Comparison of ENCODE assay signal across 13 cellular contexts in the genomic region with DNA sequence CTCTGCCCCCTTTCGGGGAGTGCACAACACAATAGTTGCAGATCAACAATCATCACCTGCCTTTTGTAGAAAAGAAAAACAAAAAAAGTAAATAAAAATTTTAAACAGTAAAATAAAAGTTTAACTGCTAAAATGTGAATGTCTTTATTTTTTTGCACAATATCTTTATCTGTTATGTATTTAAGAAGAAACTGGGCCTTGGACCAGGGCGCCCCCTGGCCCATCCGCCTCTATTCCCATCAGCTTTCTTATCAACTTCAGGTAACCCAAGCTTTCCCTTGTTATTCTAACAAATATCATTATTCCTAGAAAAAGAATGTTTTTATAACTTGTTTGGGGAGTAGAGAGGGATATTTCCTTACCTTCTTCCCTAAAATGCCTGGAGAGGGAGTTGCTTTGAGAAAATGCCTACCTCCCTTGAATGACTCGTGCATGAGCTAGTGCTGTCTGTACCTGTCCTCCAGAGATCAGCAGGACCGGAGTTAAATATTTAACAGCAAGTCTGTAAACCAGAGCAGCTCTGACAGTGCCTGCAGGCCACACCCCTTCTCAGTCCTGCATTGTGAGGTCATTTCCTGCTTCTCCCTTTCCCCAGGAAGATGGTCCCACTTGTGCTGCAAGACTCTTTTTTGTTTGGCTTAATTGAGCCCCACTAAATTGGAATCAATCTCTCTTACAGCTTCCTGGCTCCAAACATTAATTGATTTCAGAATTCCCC.
A peak's percentile ranks its signal among the peaks of the same experiment; 100 is the strongest.
DNase-seq lines count a peak whose midpoint lies in the region; ATAC-seq, FAIRE-seq and TF ChIP-seq lines count a peak whose summit lies in the region.
"Had no signal": no experiment of that assay in that cellular context is flagged by ENCODE, and none has a peak within 500 bp of the region (broad histone marks: within the 10 kb centered on the region; RNA-seq: fewer than 3 reads in every experiment).

No MANE protein-coding gene starts in this region.

- H3K27me3 ChIP-seq in upper lobe of left lung (no peaks in the 10 kb centered on the region), sigmoid colon (no peaks in the 10 kb centered on the region)
- H3K27me3 ChIP-seq: BLaER1 had no signal

- no peak for TF ChIP-seq CTCF in A549 (IDR thresholded peaks at IDR 0.05)
- TF ChIP-seq CTCF in HFFc6 (IDR thresholded peaks at IDR 0.05): peak; percentile 46
- TF ChIP-seq CTCF in upper lobe of left lung (IDR thresholded peaks at IDR 0.05): no peak
- no peak for TF ChIP-seq CTCF in sigmoid colon (IDR thresholded peaks at IDR 0.05)

- POLR2A ChIA-PET in A549 (lab: Yijun Ruan, JAX): no interaction called here
- POLR2A ChIA-PET in naive thymus-derived CD8-positive, alpha-beta T cell (lab: Charles Lee): no interaction called here

- no peaks in the 10 kb centered on the region for H3K9me3 ChIP-seq in A549
- H3K9me3 ChIP-seq in upper lobe of left lung: no peaks in the 10 kb centered on the region
- no peaks in the 10 kb centered on the region for H3K9me3 ChIP-seq in sigmoid colon
- H3K9me3 ChIP-seq: BLaER1 had no signal

- H3K27ac Mint-ChIP-seq in HFFc6: peak overlapping the region; percentile 67
- H3K27ac Mint-ChIP-seq in activated T-helper 17 cell treated with anti-CD3 and anti-CD28 coated beads, Interleukin-2, amount 50 U/mL, for 72 hours: peak overlapping the region; percentile 70
- H3K27ac Mint-ChIP-seq in naive thymus-derived CD8-positive, alpha-beta T cell: peak overlapping the region in 4 of 10 donors; percentile 6 to 40 (median 26)
- H3K27ac Mint-ChIP-seq: activated naive CD4-positive, alpha-beta T cell treated with anti-CD3 and anti-CD28 coated beads, Interleukin-2, amount 50 U/mL, for 24 hours had no signal

- H3K36me3 ChIP-seq in upper lobe of left lung (peaks cover 6 to 44% (median 23%) of the 10 kb centered on the region in 4 donors), sigmoid colon (peaks cover 0 to 44% (median 22%) of the 10 kb centered on the region in 4 donors)

- 67% methylated on average over 5 of the region's 5 CpGs for WGBS in A549 (ENCODE audit: missing lambda C conversion rate)
- WGBS in upper lobe of left lung, 2 donors: 80 to 82% methylated on average over 4 to 5 of the region's 5 CpGs
- WGBS in sigmoid colon, 2 donors: 60 to 83% methylated on average over 5 of the region's 5 CpGs

- peaks cover 11% of the 10 kb centered on the region for H3K27me3 Mint-ChIP-seq in HFFc6 (ENCODE audit: insufficient read depth)
- no peaks in the 10 kb centered on the region for H3K27me3 Mint-ChIP-seq in activated T-helper 17 cell treated with anti-CD3 and anti-CD28 coated beads, Interleukin-2, amount 50 U/mL, for 72 hours
- no peaks in the 10 kb centered on the region for H3K27me3 Mint-ChIP-seq in naive thymus-derived CD8-positive, alpha-beta T cell
- H3K27me3 Mint-ChIP-seq: activated naive CD4-positive, alpha-beta T cell treated with anti-CD3 and anti-CD28 coated beads, Interleukin-2, amount 50 U/mL, for 24 hours had no signal

- H3K4me3 Mint-ChIP-seq in HFFc6: no peak overlapping the region; the same call in 1 of the 2 replicates
- H3K4me3 Mint-ChIP-seq in activated T-helper 17 cell treated with anti-CD3 and anti-CD28 coated beads, Interleukin-2, amount 50 U/mL, for 72 hours: no peak overlapping the region
- no peak overlapping the region for H3K4me3 Mint-ChIP-seq in naive thymus-derived CD8-positive, alpha-beta T cell
- H3K4me3 Mint-ChIP-seq: activated naive CD4-positive, alpha-beta T cell treated with anti-CD3 and anti-CD28 coated beads, Interleukin-2, amount 50 U/mL, for 24 hours had no signal

- H3K4me2 ChIP-seq in A549: no peak overlapping the region
- H3K4me2 ChIP-seq: BLaER1 had no signal

- H3K4me1 ChIP-seq in A549 (peaks cover 8% of the 10 kb centered on the region; the same call in 1 of the 3 replicates), upper lobe of left lung (peaks cover 0 to 10% (median 2%) of the 10 kb centered on the region in 4 donors), sigmoid colon (no peaks in the 10 kb centered on the region)
- H3K4me1 ChIP-seq: BLaER1 had no signal

- no peak for TF ChIP-seq RAD21 in A549 (conservative IDR thresholded peaks at IDR 0.05 in 1 of 2, IDR thresholded peaks at IDR 0.05 in 1 of 2)

- no peak for TF ChIP-seq POLR2A in A549 (IDR thresholded peaks at IDR 0.05; ENCODE audit: low read length)
- TF ChIP-seq POLR2A in upper lobe of left lung (IDR thresholded peaks at IDR 0.05): no peak
- no peak for TF ChIP-seq POLR2A in sigmoid colon (IDR thresholded peaks at IDR 0.05)

- H3K36me3 Mint-ChIP-seq in HFFc6 (ENCODE audit: low read depth): peaks cover 63% of the 10 kb centered on the region
- H3K36me3 Mint-ChIP-seq in activated T-helper 17 cell treated with anti-CD3 and anti-CD28 coated beads, Interleukin-2, amount 50 U/mL, for 72 hours (ENCODE audit: low read depth): peaks cover 59% of the 10 kb centered on the region
- H3K36me3 Mint-ChIP-seq in naive thymus-derived CD8-positive, alpha-beta T cell: peaks cover 0 to 45% (median 14%) of the 10 kb centered on the region in 3 donors

- peaks cover 43% of the 10 kb centered on the region for H3K4me1 Mint-ChIP-seq in HFFc6 (ENCODE audit: low read depth)
- H3K4me1 Mint-ChIP-seq in activated T-helper 17 cell treated with anti-CD3 and anti-CD28 coated beads, Interleukin-2, amount 50 U/mL, for 72 hours: no peaks in the 10 kb centered on the region
- H3K4me1 Mint-ChIP-seq in naive thymus-derived CD8-positive, alpha-beta T cell: no peaks in the 10 kb centered on the region
- H3K4me1 Mint-ChIP-seq: activated naive CD4-positive, alpha-beta T cell treated with anti-CD3 and anti-CD28 coated beads, Interleukin-2, amount 50 U/mL, for 24 hours had no signal

- no peak for TF ChIP-seq EP300 in A549 (IDR thresholded peaks at IDR 0.05)
- TF ChIP-seq EP300 in upper lobe of left lung (IDR thresholded peaks at IDR 0.05): no peak
- no peak for TF ChIP-seq EP300 in sigmoid colon (IDR thresholded peaks at IDR 0.05)

- H3K9me3 Mint-ChIP-seq in HFFc6: no peaks in the 10 kb centered on the region
- H3K9me3 Mint-ChIP-seq in activated T-helper 17 cell treated with anti-CD3 and anti-CD28 coated beads, Interleukin-2, amount 50 U/mL, for 72 hours: no peaks in the 10 kb centered on the region
- no peaks in the 10 kb centered on the region for H3K9me3 Mint-ChIP-seq in naive thymus-derived CD8-positive, alpha-beta T cell
- H3K9me3 Mint-ChIP-seq: activated naive CD4-positive, alpha-beta T cell treated with anti-CD3 and anti-CD28 coated beads, Interleukin-2, amount 50 U/mL, for 24 hours had no signal

- FAIRE-seq in A549 (lab: Jason Lieb, UNC): no peak
- FAIRE-seq: H54 had no signal

- CTCF ChIA-PET in A549 (lab: Yijun Ruan, JAX): interaction anchor here (0.8 to 5.7 kb wide), 5 partner anchors 12 to 600 kb away, joined by 3 to 45 read pairs (median 3); no protein-coding TSS in a partner anchor

- DNase-seq in A549 (ENCODE audit: low read depth in 1 of 2, low spot score in 1 of 2) (peak; percentile 14 to 60), HFFc6 (no peak), iris pigment epithelial cell (ENCODE audit: low read depth) (peak; percentile 62), upper lobe of left lung (no peak), sigmoid colon (no peak)
- DNase-seq in naive thymus-derived CD8-positive, alpha-beta T cell: no peak
- DNase-seq: foreskin melanocyte, NCI-H69 had no signal

- intact Hi-C loops in sigmoid colon (cut with DNase I): no loop called here

- H3K27ac ChIP-seq in A549 (no peak overlapping the region), upper lobe of left lung (no peak overlapping the region), sigmoid colon (no peak overlapping the region)
- H3K27ac ChIP-seq: BLaER1 had no signal

- H3K4me3 ChIP-seq in A549 (no peak overlapping the region), upper lobe of left lung (no peak overlapping the region), sigmoid colon (no peak overlapping the region)
- H3K4me3 ChIP-seq: BLaER1 had no signal

- ATAC-seq in A549 (peak; percentile 70 to 76; a peak in 5 of 6 replicates), upper lobe of left lung (ENCODE audit: low FRiP score in 2 of 2) (no peak), GM21737 (IDR thresholded peaks at IDR 0.05; ENCODE audit: unreplicated experiment) (no peak)
- no peak for ATAC-seq in activated T-helper 17 cell treated with anti-CD3 and anti-CD28 coated beads, Interleukin-2, amount 50 U/mL, for 72 hours (replicated peaks)
- no peak for ATAC-seq in naive thymus-derived CD8-positive, alpha-beta T cell

TF ChIP-seq in A549, 52 proteins besides CTCF, POLR2A, EP300 and RAD21:
- TF ChIP-seq TP53 (CRISPR knock-in tag; IDR thresholded peaks at IDR 0.05): no peak
- no peak for TF ChIP-seq HOXB5 (CRISPR knock-in tag; IDR thresholded peaks at IDR 0.05)
- no peak for TF ChIP-seq ESRRA (IDR thresholded peaks at IDR 0.05; ENCODE audit: borderline replicate concordance, low read length)
- TF ChIP-seq CBX8 (IDR thresholded peaks at IDR 0.05): no peak
- TF ChIP-seq MYC (IDR thresholded peaks at IDR 0.05; ENCODE audit: borderline replicate concordance, low read length): no peak
- TF ChIP-seq, protein P1, sequence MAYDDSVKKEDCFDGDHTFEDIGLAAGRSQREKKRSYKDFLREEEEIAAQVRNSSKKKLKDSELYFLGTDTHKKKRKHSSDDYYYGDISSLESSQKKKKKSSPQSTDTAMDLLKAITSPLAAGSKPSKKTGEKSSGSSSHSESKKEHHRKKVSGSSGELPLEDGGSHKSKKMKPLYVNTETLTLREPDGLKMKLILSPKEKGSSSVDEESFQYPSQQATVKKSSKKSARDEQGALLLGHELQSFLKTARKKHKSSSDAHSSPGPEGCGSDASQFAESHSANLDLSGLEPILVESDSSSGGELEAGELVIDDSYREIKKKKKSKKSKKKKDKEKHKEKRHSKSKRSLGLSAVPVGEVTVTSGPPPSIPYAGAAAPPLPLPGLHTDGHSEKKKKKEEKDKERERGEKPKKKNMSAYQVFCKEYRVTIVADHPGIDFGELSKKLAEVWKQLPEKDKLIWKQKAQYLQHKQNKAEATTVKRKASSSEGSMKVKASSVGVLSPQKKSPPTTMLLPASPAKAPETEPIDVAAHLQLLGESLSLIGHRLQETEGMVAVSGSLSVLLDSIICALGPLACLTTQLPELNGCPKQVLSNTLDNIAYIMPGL (CRISPR knock-in tag; IDR thresholded peaks at IDR 0.05; ENCODE audit: borderline replicate concordance): no peak
- TF ChIP-seq SREBF2 (IDR thresholded peaks at IDR 0.05): no peak

Comparison
In these comparisons a context has a peak if more than half of its experiments do, and no peak if none do; other contexts are left out.
1. ATAC-seq: peak in A549 (2 of 2); none in activated T-helper 17 cell treated with anti-CD3 and anti-CD28 coated beads, Interleukin-2, amount 50 U/mL, for 72 hours (single experiment), upper lobe of left lung (0 of 2), naive thymus-derived CD8-positive, alpha-beta T cell (0 of 2) and GM21737 (single experiment).
2. DNase-seq: peak in A549 (2 of 2) and iris pigment epithelial cell (single experiment); none in HFFc6 (single experiment), upper lobe of left lung (0 of 2), naive thymus-derived CD8-positive, alpha-beta T cell (0 of 10) and sigmoid colon (single experiment).